Comparison of ENCODE assay signal across 2 cellular contexts in the genomic region with DNA sequence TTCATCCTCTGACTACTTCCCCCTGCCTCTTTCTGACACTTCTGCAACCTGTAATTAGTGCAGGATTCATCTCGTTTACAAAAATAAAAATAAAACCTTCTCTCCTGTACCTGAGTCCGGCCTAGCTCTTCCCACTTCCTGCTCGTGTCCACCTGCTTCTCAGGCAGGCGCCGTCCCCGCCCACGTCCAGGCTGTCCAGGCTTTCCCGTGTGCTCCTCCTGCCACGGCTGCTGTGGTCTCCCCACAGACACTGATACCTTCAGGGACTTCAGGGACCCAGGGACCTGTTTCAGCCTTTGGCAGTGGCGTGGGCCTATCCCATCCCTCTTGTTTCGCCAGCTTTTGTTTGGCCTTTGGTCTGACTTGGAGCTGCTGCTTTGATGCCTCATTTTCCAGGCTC.
TF ChIP-seq lines count a peak whose summit lies in the region.

No MANE protein-coding gene starts in this region.

TF ChIP-seq in K562, 482 proteins besides CTCF, POLR2A, EP300 and RAD21 (continues in another document):
- TF ChIP-seq SAFB (IDR thresholded peaks at IDR 0.05; ENCODE audit: borderline replicate concordance, low read depth, low read length) (no peak), VEZF1 (CRISPR knock-in tag; IDR thresholded peaks at IDR 0.05) (no peak), CC2D1A (IDR thresholded peaks at IDR 0.05) (no peak), USF2 (CRISPR knock-in tag; IDR thresholded peaks at IDR 0.05) (no peak), KHSRP (IDR thresholded peaks at IDR 0.05) (no peak), SMAD3 (CRISPR knock-in tag; conservative IDR thresholded peaks at IDR 0.05) (no peak), ZKSCAN8 (CRISPR knock-in tag; IDR thresholded peaks at IDR 0.05) (no peak), ZNF444 (CRISPR knock-in tag; IDR thresholded peaks at IDR 0.05) (no peak), PML (IDR thresholded peaks at IDR 0.05; ENCODE audit: low read length) (no peak), PURB (CRISPR knock-in tag; IDR thresholded peaks at IDR 0.05; ENCODE audit: low read depth) (no peak), ETS1 (conservative IDR thresholded peaks at IDR 0.05; ENCODE audit: control insufficient read depth, low read depth, low read length) (no peak), GATAD2B (IDR thresholded peaks at IDR 0.05; ENCODE audit: borderline replicate concordance) (no peak), KLF6 (CRISPR knock-in tag; IDR thresholded peaks at IDR 0.05; ENCODE audit: borderline replicate concordance) (no peak)
- TF ChIP-seq, protein P1, sequence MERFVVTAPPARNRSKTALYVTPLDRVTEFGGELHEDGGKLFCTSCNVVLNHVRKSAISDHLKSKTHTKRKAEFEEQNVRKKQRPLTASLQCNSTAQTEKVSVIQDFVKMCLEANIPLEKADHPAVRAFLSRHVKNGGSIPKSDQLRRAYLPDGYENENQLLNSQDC (CRISPR knock-in tag; IDR thresholded peaks at IDR 0.05): no peak

TF ChIP-seq in HepG2, 621 proteins besides CTCF, POLR2A, EP300 and RAD21:
- TF ChIP-seq ZSCAN9 (CRISPR knock-in tag; IDR thresholded peaks at IDR 0.05; ENCODE audit: borderline replicate concordance): no peak
- peak; percentile 61; the same call in 1 of the 2 replicates for TF ChIP-seq MAX (IDR thresholded peaks at IDR 0.05)
- peak; percentile 52; the same call in 1 of the 2 replicates for TF ChIP-seq ELF1 (CRISPR knock-in tag; IDR thresholded peaks at IDR 0.05)
- TF ChIP-seq PHF8 (CRISPR knock-in tag; IDR thresholded peaks at IDR 0.05): peak; percentile 32; the same call in 1 of the 2 replicates
- no peak for TF ChIP-seq ZNF546 (CRISPR knock-in tag; conservative IDR thresholded peaks at IDR 0.05)
- TF ChIP-seq NFYC (CRISPR knock-in tag; IDR thresholded peaks at IDR 0.05): no peak
- TF ChIP-seq MTF1 (CRISPR knock-in tag; IDR thresholded peaks at IDR 0.05): no peak
- peak; percentile 70 for TF ChIP-seq ZFX (CRISPR knock-in tag; IDR thresholded peaks at IDR 0.05; ENCODE audit: low read depth)
- TF ChIP-seq ZFYVE20 (CRISPR knock-in tag; IDR thresholded peaks at IDR 0.05; ENCODE audit: borderline replicate concordance, low read depth): 0 out of 2 replicates have a peak, but pooled peaks have one; percentile 21
- 0 out of 2 replicates have a peak, but pooled peaks have one; percentile 42 for TF ChIP-seq ARNT2 (CRISPR knock-in tag; IDR thresholded peaks at IDR 0.05; ENCODE audit: low read depth)
- peak; percentile 80 for TF ChIP-seq ZNF687 (CRISPR knock-in tag; IDR thresholded peaks at IDR 0.05)
- TF ChIP-seq ZFY (CRISPR knock-in tag; IDR thresholded peaks at IDR 0.05): peak; percentile 50
- TF ChIP-seq GTF2F1 (IDR thresholded peaks at IDR 0.05; ENCODE audit: low read length): no peak
